ENCODE assay signal across 1 cellular context in the genomic region with DNA sequence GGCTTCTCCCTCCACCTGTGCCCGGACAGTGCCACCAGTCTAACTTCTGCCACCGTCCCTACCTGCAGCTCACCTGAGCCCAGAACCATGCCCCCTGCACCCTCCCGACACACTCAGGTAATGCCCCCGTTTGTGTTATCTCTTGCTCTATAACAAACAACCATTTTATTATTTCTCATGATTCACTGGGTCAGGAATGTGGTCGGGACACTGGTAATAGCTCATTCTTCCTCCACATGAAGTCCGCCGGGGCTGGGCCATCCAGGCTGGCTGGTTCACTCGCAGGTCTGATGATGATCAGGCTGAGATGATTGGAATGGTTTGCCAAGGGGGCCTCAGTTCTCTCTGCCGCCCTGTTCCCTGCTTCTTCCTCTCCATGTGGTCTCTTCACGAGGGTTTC.
TF ChIP-seq lines count a peak whose summit lies in the region.

No MANE protein-coding gene starts in this region.

TF ChIP-seq in H1, 55 proteins besides CTCF, POLR2A, EP300 and RAD21:
- TF ChIP-seq GTF2F1 (IDR thresholded peaks at IDR 0.05; ENCODE audit: borderline replicate concordance, low read depth, low read length) (no peak), POLR2AphosphoS5 (IDR thresholded peaks at IDR 0.05; ENCODE audit: low read depth, low read length) (no peak), CHD2 (IDR thresholded peaks at IDR 0.05; ENCODE audit: low read length) (no peak), YY1 (IDR thresholded peaks at IDR 0.05; ENCODE audit: low read depth, low read length) (no peak), MAFK (IDR thresholded peaks at IDR 0.05; ENCODE audit: low read depth, low read length) (no peak), ZNF274 (IDR thresholded peaks at IDR 0.05; ENCODE audit: borderline replicate concordance, extremely low read depth, low read length) (no peak), CHD1 (IDR thresholded peaks at IDR 0.05; ENCODE audit: low read depth, low read length) (no peak), CEBPB (IDR thresholded peaks at IDR 0.05; ENCODE audit: low read depth, low read length) (no peak), SIRT6 (IDR thresholded peaks at IDR 0.05; ENCODE audit: low read length) (no peak), BACH1 (IDR thresholded peaks at IDR 0.05; ENCODE audit: low read length) (no peak), JUND (IDR thresholded peaks at IDR 0.05; ENCODE audit: low read length) (no peak), PHF8 (conservative IDR thresholded peaks at IDR 0.05; ENCODE audit: low read depth, low read length) (no peak), CREB1 (IDR thresholded peaks at IDR 0.05) (no peak), POU5F1 (IDR thresholded peaks at IDR 0.05; ENCODE audit: low read depth, low read length) (no peak)
- TF ChIP-seq, protein P1, sequence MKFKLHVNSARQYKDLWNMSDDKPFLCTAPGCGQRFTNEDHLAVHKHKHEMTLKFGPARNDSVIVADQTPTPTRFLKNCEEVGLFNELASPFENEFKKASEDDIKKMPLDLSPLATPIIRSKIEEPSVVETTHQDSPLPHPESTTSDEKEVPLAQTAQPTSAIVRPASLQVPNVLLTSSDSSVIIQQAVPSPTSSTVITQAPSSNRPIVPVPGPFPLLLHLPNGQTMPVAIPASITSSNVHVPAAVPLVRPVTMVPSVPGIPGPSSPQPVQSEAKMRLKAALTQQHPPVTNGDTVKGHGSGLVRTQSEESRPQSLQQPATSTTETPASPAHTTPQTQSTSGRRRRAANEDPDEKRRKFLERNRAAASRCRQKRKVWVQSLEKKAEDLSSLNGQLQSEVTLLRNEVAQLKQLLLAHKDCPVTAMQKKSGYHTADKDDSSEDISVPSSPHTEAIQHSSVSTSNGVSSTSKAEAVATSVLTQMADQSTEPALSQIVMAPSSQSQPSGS (IDR thresholded peaks at IDR 0.05; ENCODE audit: low read length) = no peak
- TF ChIP-seq, protein P2, sequence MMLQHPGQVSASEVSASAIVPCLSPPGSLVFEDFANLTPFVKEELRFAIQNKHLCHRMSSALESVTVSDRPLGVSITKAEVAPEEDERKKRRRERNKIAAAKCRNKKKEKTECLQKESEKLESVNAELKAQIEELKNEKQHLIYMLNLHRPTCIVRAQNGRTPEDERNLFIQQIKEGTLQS (IDR thresholded peaks at IDR 0.05; ENCODE audit: insufficient read depth, low read depth, low read length) = no peak
- TF ChIP-seq, protein P3, sequence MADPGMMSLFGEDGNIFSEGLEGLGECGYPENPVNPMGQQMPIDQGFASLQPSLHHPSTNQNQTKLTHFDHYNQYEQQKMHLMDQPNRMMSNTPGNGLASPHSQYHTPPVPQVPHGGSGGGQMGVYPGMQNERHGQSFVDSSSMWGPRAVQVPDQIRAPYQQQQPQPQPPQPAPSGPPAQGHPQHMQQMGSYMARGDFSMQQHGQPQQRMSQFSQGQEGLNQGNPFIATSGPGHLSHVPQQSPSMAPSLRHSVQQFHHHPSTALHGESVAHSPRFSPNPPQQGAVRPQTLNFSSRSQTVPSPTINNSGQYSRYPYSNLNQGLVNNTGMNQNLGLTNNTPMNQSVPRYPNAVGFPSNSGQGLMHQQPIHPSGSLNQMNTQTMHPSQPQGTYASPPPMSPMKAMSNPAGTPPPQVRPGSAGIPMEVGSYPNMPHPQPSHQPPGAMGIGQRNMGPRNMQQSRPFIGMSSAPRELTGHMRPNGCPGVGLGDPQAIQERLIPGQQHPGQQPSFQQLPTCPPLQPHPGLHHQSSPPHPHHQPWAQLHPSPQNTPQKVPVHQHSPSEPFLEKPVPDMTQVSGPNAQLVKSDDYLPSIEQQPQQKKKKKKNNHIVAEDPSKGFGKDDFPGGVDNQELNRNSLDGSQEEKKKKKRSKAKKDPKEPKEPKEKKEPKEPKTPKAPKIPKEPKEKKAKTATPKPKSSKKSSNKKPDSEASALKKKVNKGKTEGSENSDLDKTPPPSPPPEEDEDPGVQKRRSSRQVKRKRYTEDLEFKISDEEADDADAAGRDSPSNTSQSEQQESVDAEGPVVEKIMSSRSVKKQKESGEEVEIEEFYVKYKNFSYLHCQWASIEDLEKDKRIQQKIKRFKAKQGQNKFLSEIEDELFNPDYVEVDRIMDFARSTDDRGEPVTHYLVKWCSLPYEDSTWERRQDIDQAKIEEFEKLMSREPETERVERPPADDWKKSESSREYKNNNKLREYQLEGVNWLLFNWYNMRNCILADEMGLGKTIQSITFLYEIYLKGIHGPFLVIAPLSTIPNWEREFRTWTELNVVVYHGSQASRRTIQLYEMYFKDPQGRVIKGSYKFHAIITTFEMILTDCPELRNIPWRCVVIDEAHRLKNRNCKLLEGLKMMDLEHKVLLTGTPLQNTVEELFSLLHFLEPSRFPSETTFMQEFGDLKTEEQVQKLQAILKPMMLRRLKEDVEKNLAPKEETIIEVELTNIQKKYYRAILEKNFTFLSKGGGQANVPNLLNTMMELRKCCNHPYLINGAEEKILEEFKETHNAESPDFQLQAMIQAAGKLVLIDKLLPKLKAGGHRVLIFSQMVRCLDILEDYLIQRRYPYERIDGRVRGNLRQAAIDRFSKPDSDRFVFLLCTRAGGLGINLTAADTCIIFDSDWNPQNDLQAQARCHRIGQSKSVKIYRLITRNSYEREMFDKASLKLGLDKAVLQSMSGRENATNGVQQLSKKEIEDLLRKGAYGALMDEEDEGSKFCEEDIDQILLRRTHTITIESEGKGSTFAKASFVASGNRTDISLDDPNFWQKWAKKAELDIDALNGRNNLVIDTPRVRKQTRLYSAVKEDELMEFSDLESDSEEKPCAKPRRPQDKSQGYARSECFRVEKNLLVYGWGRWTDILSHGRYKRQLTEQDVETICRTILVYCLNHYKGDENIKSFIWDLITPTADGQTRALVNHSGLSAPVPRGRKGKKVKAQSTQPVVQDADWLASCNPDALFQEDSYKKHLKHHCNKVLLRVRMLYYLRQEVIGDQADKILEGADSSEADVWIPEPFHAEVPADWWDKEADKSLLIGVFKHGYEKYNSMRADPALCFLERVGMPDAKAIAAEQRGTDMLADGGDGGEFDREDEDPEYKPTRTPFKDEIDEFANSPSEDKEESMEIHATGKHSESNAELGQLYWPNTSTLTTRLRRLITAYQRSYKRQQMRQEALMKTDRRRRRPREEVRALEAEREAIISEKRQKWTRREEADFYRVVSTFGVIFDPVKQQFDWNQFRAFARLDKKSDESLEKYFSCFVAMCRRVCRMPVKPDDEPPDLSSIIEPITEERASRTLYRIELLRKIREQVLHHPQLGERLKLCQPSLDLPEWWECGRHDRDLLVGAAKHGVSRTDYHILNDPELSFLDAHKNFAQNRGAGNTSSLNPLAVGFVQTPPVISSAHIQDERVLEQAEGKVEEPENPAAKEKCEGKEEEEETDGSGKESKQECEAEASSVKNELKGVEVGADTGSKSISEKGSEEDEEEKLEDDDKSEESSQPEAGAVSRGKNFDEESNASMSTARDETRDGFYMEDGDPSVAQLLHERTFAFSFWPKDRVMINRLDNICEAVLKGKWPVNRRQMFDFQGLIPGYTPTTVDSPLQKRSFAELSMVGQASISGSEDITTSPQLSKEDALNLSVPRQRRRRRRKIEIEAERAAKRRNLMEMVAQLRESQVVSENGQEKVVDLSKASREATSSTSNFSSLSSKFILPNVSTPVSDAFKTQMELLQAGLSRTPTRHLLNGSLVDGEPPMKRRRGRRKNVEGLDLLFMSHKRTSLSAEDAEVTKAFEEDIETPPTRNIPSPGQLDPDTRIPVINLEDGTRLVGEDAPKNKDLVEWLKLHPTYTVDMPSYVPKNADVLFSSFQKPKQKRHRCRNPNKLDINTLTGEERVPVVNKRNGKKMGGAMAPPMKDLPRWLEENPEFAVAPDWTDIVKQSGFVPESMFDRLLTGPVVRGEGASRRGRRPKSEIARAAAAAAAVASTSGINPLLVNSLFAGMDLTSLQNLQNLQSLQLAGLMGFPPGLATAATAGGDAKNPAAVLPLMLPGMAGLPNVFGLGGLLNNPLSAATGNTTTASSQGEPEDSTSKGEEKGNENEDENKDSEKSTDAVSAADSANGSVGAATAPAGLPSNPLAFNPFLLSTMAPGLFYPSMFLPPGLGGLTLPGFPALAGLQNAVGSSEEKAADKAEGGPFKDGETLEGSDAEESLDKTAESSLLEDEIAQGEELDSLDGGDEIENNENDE (IDR thresholded peaks at IDR 0.05; ENCODE audit: insufficient replicate concordance, low read length) = no peak
